8 cellular contexts compared by ENCODE assay signal in the genomic region with DNA sequence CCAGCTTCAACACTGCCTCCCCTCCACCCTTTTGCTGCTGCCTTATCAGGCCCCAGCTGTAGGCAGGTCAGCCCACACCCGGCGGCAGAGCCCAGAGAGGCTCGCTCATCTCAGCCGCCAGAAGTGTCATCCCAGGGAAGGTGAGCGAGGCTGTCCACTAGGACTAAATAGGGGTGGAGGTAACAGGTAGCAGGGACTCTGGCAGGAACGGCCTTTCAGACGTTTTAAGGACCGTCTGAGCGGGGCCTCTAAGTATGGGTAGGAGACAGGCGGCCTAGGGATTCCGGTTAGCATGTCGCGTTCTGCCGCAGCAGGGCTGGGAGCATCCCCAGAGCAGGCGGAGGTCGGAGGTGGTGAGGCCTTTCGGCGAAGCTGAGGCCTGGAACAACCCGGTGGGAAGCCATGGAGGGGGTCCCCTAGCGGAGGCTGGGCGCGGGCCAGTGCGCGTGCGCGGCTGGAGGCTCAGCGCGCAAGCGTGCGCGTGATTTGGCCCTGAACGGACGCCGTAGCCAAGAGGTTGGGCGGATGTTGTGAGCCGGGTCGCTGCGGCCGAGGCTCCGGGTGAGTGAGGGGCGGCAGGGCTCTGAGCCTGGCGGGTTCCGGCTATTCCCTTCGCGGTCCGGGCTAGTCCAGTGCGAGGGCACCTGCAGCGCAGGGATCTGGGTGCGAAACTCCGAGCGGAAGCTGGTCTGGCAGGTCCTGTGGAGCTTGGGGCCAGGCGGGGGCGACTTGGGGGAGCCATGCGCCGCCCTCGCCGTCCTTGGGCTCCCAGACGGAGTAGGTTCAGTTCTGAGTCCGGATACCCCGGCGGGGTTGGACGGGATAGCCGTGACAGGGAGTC. TPM values are rescaled to one million over a fixed set of nuclear protein-coding genes. Genes with fewer than 3 reads are reported as not detected.
DNase-seq lines count a peak whose midpoint lies in the region; ATAC-seq and TF ChIP-seq lines count a peak whose summit lies in the region.

Gene MST1 (minus strand): TSS at position 429 of the 841 bp plus-strand sequence. CDS start 783 bp downstream, outside the sequence.
Gene RNF123 (plus strand): TSS at position 512 of the 841 bp plus-strand sequence. CDS start 1,609 bp downstream, outside the sequence.

- peak; percentile 77 for ATAC-seq in HG02840 (IDR thresholded peaks at IDR 0.05; ENCODE audit: low FRiP score, unreplicated experiment)

- H3K27me3 ChIP-seq in iPS DF 6.9 (ENCODE audit: control insufficient read depth, insufficient read depth, low read length), result no peaks in the 10 kb centered on the region
- no peaks in the 10 kb centered on the region for H3K27me3 ChIP-seq in skeletal muscle satellite cell (ENCODE audit: control insufficient read depth, insufficient read depth, low read length)

- TF ChIP-seq CTCF in GM12872 (IDR thresholded peaks at IDR 0.05; ENCODE audit: insufficient read depth, low read depth, low read length), result peak; percentile 45; the same call in 2 of the 3 replicates

- H3K4me1 ChIP-seq in iPS DF 6.9 (ENCODE audit: control insufficient read depth, insufficient read depth, low read length) (0 out of 2 replicates have a peak, but pooled peaks cover 2% of the 10 kb centered on the region), skeletal muscle satellite cell (ENCODE audit: control insufficient read depth, insufficient read depth, low read length) (peaks cover 16% of the 10 kb centered on the region)

- H3K27ac ChIP-seq in iPS DF 6.9 (ENCODE audit: low read length), result no peak within 1 kb of the TSS

- peak within 1 kb of the TSS; percentile 93 for H3K4me2 ChIP-seq in skeletal muscle satellite cell (ENCODE audit: low read length)

- in situ Hi-C loops in SK-MEL-5 (cut with HindIII; ENCODE audit: low pct_unique_long_range_greater_than_20kb, low sequenced_read_pairs), result no loop called here

- H3K36me3 ChIP-seq in iPS DF 6.9 (ENCODE audit: control insufficient read depth, insufficient read depth, low read length) (no peaks in the 10 kb centered on the region; the same call in 1 of the 2 replicates), skeletal muscle satellite cell (ENCODE audit: insufficient read depth, low read length) (no peaks in the 10 kb centered on the region)

- H3K9ac ChIP-seq in skeletal muscle satellite cell (ENCODE audit: low read depth, low read length), result peak within 1 kb of the TSS; percentile 93

- H3K9me3 ChIP-seq in iPS DF 6.9 (ENCODE audit: control insufficient read depth, insufficient read depth, low read length), result no peaks in the 10 kb centered on the region
- no peaks in the 10 kb centered on the region for H3K9me3 ChIP-seq in skeletal muscle satellite cell (replicated peaks; ENCODE audit: low read length)

- no CpG with 5 or more reads among the region's 63 CpGs for WGBS in iPS DF 6.9 (ENCODE audit: insufficient coverage, insufficient read length)

- H3K4me3 ChIP-seq in iPS DF 6.9 (ENCODE audit: low read length) (peak within 1 kb of the TSS; percentile 80), skeletal muscle satellite cell (ENCODE audit: low read length) (peak within 1 kb of the TSS; percentile 94)

- DNase-seq in SK-MEL-5 (ENCODE audit: low read depth, low spot score) (peak; percentile 88), astrocyte of the hippocampus (ENCODE audit: low read depth, low spot score) (peak; percentile 97), iPS DF 6.9 (ENCODE audit: low read depth, low spot score) (peak; percentile 87), NCI-H146 (lab: John Stamatoyannopoulos, UW) (no peak), cerebellar nuclear complex (lab: John Stamatoyannopoulos, UW) (no peak)

RNA-seq across cellular contexts. Expression of gene MST1, which starts in this region (rescaled TPM):
- 4.3 and 5.4 TPM in 2 replicates for total RNA-seq in SK-MEL-5 (2014; rRNA removed; shearing (Covaris generic))
- polyA plus RNA-seq in SK-MEL-5 (2015; cell fraction: cytosol; rRNA removed), result 1.4 and 2.9 TPM in 2 replicates
- 169 and 191 TPM in 2 replicates for polyA plus RNA-seq in SK-MEL-5 (2015; cell fraction: nucleus; rRNA removed)
- total RNA-seq in skeletal muscle satellite cell (2012; rRNA removed), result 4.4 and 5.6 TPM in 2 replicates

RNA-seq across cellular contexts. Expression of gene RNF123, which starts in this region (rescaled TPM):
- 33.5 and 34.2 TPM in 2 replicates for total RNA-seq in SK-MEL-5 (2014; rRNA removed; shearing (Covaris generic))
- polyA plus RNA-seq in SK-MEL-5 (2015; cell fraction: cytosol; rRNA removed), result 76.9 and 94.6 TPM in 2 replicates
- polyA plus RNA-seq in SK-MEL-5 (2015; cell fraction: nucleus; rRNA removed), result 152 and 186 TPM in 2 replicates
- 20.1 and 28.1 TPM in 2 replicates for total RNA-seq in skeletal muscle satellite cell (2012; rRNA removed)

Comparison
In these comparisons a context has a peak if more than half of its experiments do, and no peak if none do; other contexts are left out.
1. DNase-seq: peak in SK-MEL-5 (single experiment), astrocyte of the hippocampus (single experiment) and iPS DF 6.9 (single experiment); none in NCI-H146 (single experiment) and cerebellar nuclear complex (0 of 2).